8 cellular contexts compared by ENCODE assay signal in genomic region chr12:88111074-88111652, GRCh38. TPM values are rescaled to one million over a fixed set of nuclear protein-coding genes. Genes with fewer than 3 reads are reported as not detected.
DNase-seq lines count a peak whose midpoint lies in the region; ATAC-seq and TF ChIP-seq lines count a peak whose summit lies in the region.

No MANE protein-coding gene starts in this region.

- H3K27me3 ChIP-seq in OCI-LY1 (ENCODE audit: insufficient read depth, low read length) = no peaks in the 10 kb centered on the region
- no peaks in the 10 kb centered on the region for H3K27me3 ChIP-seq in esophagus squamous epithelium
- no peaks in the 10 kb centered on the region for H3K27me3 ChIP-seq in testis

- POLR2A ChIA-PET in HEK293T (lab: Yijun Ruan, JAX) = no interaction called here

- no peaks in the 10 kb centered on the region for H3K9me2 ChIP-seq in OCI-LY1 (ENCODE audit: low read depth, low read length)

- no peak overlapping the region for H3K9ac ChIP-seq in OCI-LY1 (ENCODE audit: low read length)

- H3K4me1 Mint-ChIP-seq in Calu3 (ENCODE audit: low read depth, unreplicated experiment) = no peaks in the 10 kb centered on the region

- H2AFZ ChIP-seq in OCI-LY1 (ENCODE audit: low read length) = no peak overlapping the region

- H3K4me3 ChIP-seq in OCI-LY1 (ENCODE audit: low read depth, low read length, poor library complexity, severe bottlenecking) = no peak overlapping the region
- peak overlapping the region; percentile 17 to 53 (median 25) for H3K4me3 ChIP-seq in esophagus squamous epithelium
- H3K4me3 ChIP-seq in testis = no peak overlapping the region

- H3K36me3 ChIP-seq in OCI-LY1 (ENCODE audit: insufficient read depth, low read length) = peaks cover 38% of the 10 kb centered on the region; the same call in 1 of the 2 replicates
- peaks cover 0 to 48% (median 0%) of the 10 kb centered on the region in 3 donors for H3K36me3 ChIP-seq in esophagus squamous epithelium
- H3K36me3 ChIP-seq in testis (ENCODE audit: low read depth, missing control alignments) = no peaks in the 10 kb centered on the region

- CTCF ChIA-PET in Calu3 (lab: Charles Lee) (no interaction called here), HEK293T (lab: Yijun Ruan, JAX) (no interaction called here)

- no peak for ATAC-seq in HG03280 (IDR thresholded peaks at IDR 0.05; ENCODE audit: unreplicated experiment)

- H3K4me1 ChIP-seq in OCI-LY1 (ENCODE audit: insufficient read depth, low read length, severe bottlenecking) (no peaks in the 10 kb centered on the region), esophagus squamous epithelium (peaks cover 0 to 6% (median 0%) of the 10 kb centered on the region in 3 donors), testis (no peaks in the 10 kb centered on the region)

- no peak for DNase-seq in Calu3
- DNase-seq in HEK293T (ENCODE audit: extremely low spot score) = peak; percentile 6
- no peak for DNase-seq in esophagus squamous epithelium (lab: John Stamatoyannopoulos, UW)
- DNase-seq in renal cortical epithelial cell (ENCODE audit: low read depth) = peak; percentile 79
- no peak for DNase-seq in activated T-cell treated with anti-CD3 and anti-CD28 coated beads, Interleukin-2, amount 50 U/mL, for 1 hour
- DNase-seq in testis = no peak

- no peak for TF ChIP-seq CTCF in Calu3 (IDR thresholded peaks at IDR 0.05; ENCODE audit: unreplicated experiment)
- peak; percentile 59 for TF ChIP-seq CTCF in OCI-LY1 (IDR thresholded peaks at IDR 0.05; ENCODE audit: low read length)
- TF ChIP-seq CTCF in esophagus squamous epithelium (IDR thresholded peaks at IDR 0.05) = peak; percentile 14 to 67 (median 45)
- TF ChIP-seq CTCF in testis (IDR thresholded peaks at IDR 0.05) = peak in 1 of 3 experiments; percentile 43

- no peaks in the 10 kb centered on the region for H3K79me2 ChIP-seq in OCI-LY1 (ENCODE audit: insufficient read depth, low read length)

- TF ChIP-seq POLR2A in esophagus squamous epithelium (IDR thresholded peaks at IDR 0.05) (no peak), testis (IDR thresholded peaks at IDR 0.05) (no peak)

- no peaks in the 10 kb centered on the region for H3K9me3 Mint-ChIP-seq in Calu3 (ENCODE audit: low read depth, unreplicated experiment)

- intact Hi-C loops in Calu3 (cut with micrococcal nuclease; ENCODE audit: unreplicated experiment) (loop anchor here (2.0 to 10.0 kb wide), 4 partner anchors 881 to 1416 kb away; partner anchors contain the start of gene POC1B), esophagus squamous epithelium (cut with DNase I) (no loop called here), testis (cut with DNase I; ENCODE audit: low total_unique reads) (no loop called here)

- 14 to 19% methylated on average over 1 of the region's 1 CpG for WGBS in esophagus squamous epithelium, 2 donors
- WGBS in testis, 2 donors = 23 to 28% methylated on average over 1 of the region's 1 CpG

- H3K27ac ChIP-seq in OCI-LY1 (ENCODE audit: low read depth, low read length, poor library complexity, severe bottlenecking) (no peak overlapping the region), esophagus squamous epithelium (peak overlapping the region in 2 of 4 donors; percentile 3 to 39), testis (no peak overlapping the region)

- peaks cover 4% of the 10 kb centered on the region for H3K36me3 Mint-ChIP-seq in Calu3 (ENCODE audit: insufficient read depth, unreplicated experiment)

- H3K4me2 ChIP-seq in OCI-LY1 (ENCODE audit: low read length) = no peak overlapping the region

- no peaks in the 10 kb centered on the region for H3K9me3 ChIP-seq in OCI-LY1 (ENCODE audit: low read length)
- no peaks in the 10 kb centered on the region for H3K9me3 ChIP-seq in esophagus squamous epithelium
- no peaks in the 10 kb centered on the region for H3K9me3 ChIP-seq in testis

- H3K27me3 Mint-ChIP-seq in Calu3 (ENCODE audit: unreplicated experiment) = no peaks in the 10 kb centered on the region

- BruUV-seq in Calu3 (replicated peaks; lab: Mats Ljungman, UMichigan) = no TSS peak

- no peaks in the 10 kb centered on the region for H3F3A ChIP-seq in OCI-LY1 (ENCODE audit: insufficient read depth, low read length)

- H4K20me1 ChIP-seq in OCI-LY1 (ENCODE audit: insufficient read depth, low read length) = no peaks in the 10 kb centered on the region

- H3K4me3 Mint-ChIP-seq in Calu3 (ENCODE audit: low read depth, unreplicated experiment) = peak overlapping the region; percentile 31

- peak overlapping the region; percentile 51 for H3K27ac Mint-ChIP-seq in Calu3 (ENCODE audit: unreplicated experiment)

TF ChIP-seq in HEK293T, 16 proteins besides CTCF, POLR2A, EP300 and RAD21:
- TF ChIP-seq HDGF (IDR thresholded peaks at IDR 0.05; ENCODE audit: borderline replicate concordance) (no peak), L3MBTL2 (conservative IDR thresholded peaks at IDR 0.05) (no peak), FOXA1 (IDR thresholded peaks at IDR 0.05) (no peak), CTBP1 (IDR thresholded peaks at IDR 0.05; ENCODE audit: borderline replicate concordance) (no peak), FOXK2 (IDR thresholded peaks at IDR 0.05) (no peak), LEF1 (IDR thresholded peaks at IDR 0.05; ENCODE audit: borderline replicate concordance) (no peak), PKNOX1 (IDR thresholded peaks at IDR 0.05) (no peak), FOXM1 (IDR thresholded peaks at IDR 0.05; ENCODE audit: borderline replicate concordance) (no peak), BHLHE40 (IDR thresholded peaks at IDR 0.05; ENCODE audit: borderline replicate concordance) (no peak), ARNT (IDR thresholded peaks at IDR 0.05) (no peak), SUZ12 (IDR thresholded peaks at IDR 0.05) (no peak), SP1 (IDR thresholded peaks at IDR 0.05) (no peak), NFRKB (IDR thresholded peaks at IDR 0.05) (no peak), ZNF384 (IDR thresholded peaks at IDR 0.05) (no peak), ELF4 (IDR thresholded peaks at IDR 0.05) (no peak), TARDBP (IDR thresholded peaks at IDR 0.05) (no peak)

RNA-seq across cellular contexts. Expression of gene CEP290, which starts 30.7 kb away (rescaled TPM):
- total RNA-seq in Calu3 (2022) = 14.1 and 18.8 TPM in 2 replicates
- 10 to 100 TPM in 1 of 4 donors, 1 to 10 TPM in 2, under 1 TPM in 1; 0.72 to 15.8 (median 4.3) TPM for total RNA-seq in esophagus squamous epithelium
- total RNA-seq in renal cortical epithelial cell = 15.8 and 21.8 TPM in 2 replicates
- 10 to 100 TPM; 46.0 to 48.5 TPM for total RNA-seq in testis
- polyA plus RNA-seq in testis (ENCODE audit: insufficient read depth, low read depth, low replicate concordance) = 5.0 TPM

RNA-seq across cellular contexts. Expression of gene TMTC3, which starts 30.9 kb away (rescaled TPM):
- total RNA-seq in Calu3 (2022) (24.5 and 30.8 TPM in 2 replicates), esophagus squamous epithelium (10 to 100 TPM; 23.3 to 60.9 (median 32.8) TPM), renal cortical epithelial cell (32.6 and 38.2 TPM in 2 replicates), testis (10 to 100 TPM; 12.7 to 16.1 TPM)
- polyA plus RNA-seq in testis (ENCODE audit: insufficient read depth, low read depth, low replicate concordance) = 5.7 TPM

Comparison
In these comparisons a context has a peak if more than half of its experiments do, and no peak if none do; other contexts are left out.
1. DNase-seq: peak in HEK293T (single experiment) and renal cortical epithelial cell (single experiment); none in Calu3 (single experiment), esophagus squamous epithelium (single experiment), activated T-cell treated with anti-CD3 and anti-CD28 coated beads, Interleukin-2, amount 50 U/mL, for 1 hour (single experiment) and testis (single experiment).
2. H3K4me3 ChIP-seq: peak in esophagus squamous epithelium (4 of 4); none in OCI-LY1 (single experiment) and testis (0 of 2).